In genomic region chr10:58963101-58963534, GRCh38 we compare ENCODE assay signal across 1 cellular context.
TF ChIP-seq lines count a peak whose summit lies in the region.

No MANE protein-coding gene starts in this region.

TF ChIP-seq in K562, 482 proteins besides CTCF, POLR2A, EP300 and RAD21 (continued from another document):
- TF ChIP-seq, protein P1, sequence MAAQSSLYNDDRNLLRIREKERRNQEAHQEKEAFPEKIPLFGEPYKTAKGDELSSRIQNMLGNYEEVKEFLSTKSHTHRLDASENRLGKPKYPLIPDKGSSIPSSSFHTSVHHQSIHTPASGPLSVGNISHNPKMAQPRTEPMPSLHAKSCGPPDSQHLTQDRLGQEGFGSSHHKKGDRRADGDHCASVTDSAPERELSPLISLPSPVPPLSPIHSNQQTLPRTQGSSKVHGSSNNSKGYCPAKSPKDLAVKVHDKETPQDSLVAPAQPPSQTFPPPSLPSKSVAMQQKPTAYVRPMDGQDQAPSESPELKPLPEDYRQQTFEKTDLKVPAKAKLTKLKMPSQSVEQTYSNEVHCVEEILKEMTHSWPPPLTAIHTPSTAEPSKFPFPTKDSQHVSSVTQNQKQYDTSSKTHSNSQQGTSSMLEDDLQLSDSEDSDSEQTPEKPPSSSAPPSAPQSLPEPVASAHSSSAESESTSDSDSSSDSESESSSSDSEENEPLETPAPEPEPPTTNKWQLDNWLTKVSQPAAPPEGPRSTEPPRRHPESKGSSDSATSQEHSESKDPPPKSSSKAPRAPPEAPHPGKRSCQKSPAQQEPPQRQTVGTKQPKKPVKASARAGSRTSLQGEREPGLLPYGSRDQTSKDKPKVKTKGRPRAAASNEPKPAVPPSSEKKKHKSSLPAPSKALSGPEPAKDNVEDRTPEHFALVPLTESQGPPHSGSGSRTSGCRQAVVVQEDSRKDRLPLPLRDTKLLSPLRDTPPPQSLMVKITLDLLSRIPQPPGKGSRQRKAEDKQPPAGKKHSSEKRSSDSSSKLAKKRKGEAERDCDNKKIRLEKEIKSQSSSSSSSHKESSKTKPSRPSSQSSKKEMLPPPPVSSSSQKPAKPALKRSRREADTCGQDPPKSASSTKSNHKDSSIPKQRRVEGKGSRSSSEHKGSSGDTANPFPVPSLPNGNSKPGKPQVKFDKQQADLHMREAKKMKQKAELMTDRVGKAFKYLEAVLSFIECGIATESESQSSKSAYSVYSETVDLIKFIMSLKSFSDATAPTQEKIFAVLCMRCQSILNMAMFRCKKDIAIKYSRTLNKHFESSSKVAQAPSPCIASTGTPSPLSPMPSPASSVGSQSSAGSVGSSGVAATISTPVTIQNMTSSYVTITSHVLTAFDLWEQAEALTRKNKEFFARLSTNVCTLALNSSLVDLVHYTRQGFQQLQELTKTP (IDR thresholded peaks at IDR 0.05; ENCODE audit: low read depth in 1 of 2, partially characterized antibody in 2 of 2) = no peak
- TF ChIP-seq ZFPM2 (CRISPR knock-in tag; IDR thresholded peaks at IDR 0.05) (no peak), ZNF518B (CRISPR knock-in tag; IDR thresholded peaks at IDR 0.05) (no peak), ZBTB33 (CRISPR knock-in tag; IDR thresholded peaks at IDR 0.05) (no peak), TGIF2 (CRISPR knock-in tag; IDR thresholded peaks at IDR 0.05) (no peak), ZBTB49 (CRISPR knock-in tag; IDR thresholded peaks at IDR 0.05; ENCODE audit: borderline replicate concordance) (no peak), ETV6 (IDR thresholded peaks at IDR 0.05; ENCODE audit: borderline replicate concordance in 1 of 2, low read depth in 2 of 2, low read length in 1 of 2) (no peak), ETV6 (CRISPR knock-in tag; IDR thresholded peaks at IDR 0.05; ENCODE audit: borderline replicate concordance) (no peak), NONO (IDR thresholded peaks at IDR 0.05; ENCODE audit: low read depth in 2 of 2, low read length in 1 of 2) (no peak), ILK (tag; IDR thresholded peaks at IDR 0.05; ENCODE audit: borderline replicate concordance, low read depth) (no peak), ATF1 (CRISPR knock-in tag; IDR thresholded peaks at IDR 0.05) (no peak), ATF1 (tag; IDR thresholded peaks at IDR 0.05) (no peak), C11orf30 (IDR thresholded peaks at IDR 0.05; ENCODE audit: low read depth) (no peak), NEUROD1 (IDR thresholded peaks at IDR 0.05; ENCODE audit: borderline replicate concordance, low read depth, low read length, partially characterized antibody) (no peak), ATF2 (CRISPR knock-in tag; IDR thresholded peaks at IDR 0.05) (no peak)
